Comparison of ENCODE assay signal across 1 cellular context in the genomic region with DNA sequence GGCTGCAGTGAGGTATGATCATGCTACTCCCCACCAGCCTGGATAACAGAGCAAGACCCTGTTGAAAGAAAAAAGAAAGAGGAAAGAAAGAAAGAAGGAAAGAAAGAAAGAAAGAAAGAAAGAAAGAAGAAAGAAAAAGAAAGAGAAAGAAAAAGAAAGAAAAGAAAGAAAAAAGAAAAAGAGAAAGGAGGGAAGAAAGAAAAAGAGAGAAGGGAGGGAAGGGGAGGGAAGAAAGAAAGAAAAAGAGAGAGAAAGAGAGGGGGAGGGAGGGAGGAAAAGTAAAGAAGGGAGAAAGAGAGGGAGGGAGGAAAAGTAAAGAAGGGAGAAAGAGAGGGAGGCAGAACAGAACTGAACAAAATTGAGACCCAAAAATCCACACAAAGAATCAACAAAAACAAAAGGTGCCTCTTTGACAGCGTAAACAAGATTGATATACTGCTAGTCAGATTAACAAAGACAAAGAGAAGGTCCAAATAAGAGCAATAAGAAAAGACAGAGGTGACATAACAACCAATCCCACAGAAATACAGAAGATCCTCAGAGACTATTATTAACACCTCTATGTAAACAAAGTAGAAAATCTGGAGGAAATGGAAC.
TF ChIP-seq lines count a peak whose summit lies in the region.

No MANE protein-coding gene starts in this region.

TF ChIP-seq in K562, 482 proteins besides CTCF, POLR2A, EP300 and RAD21:
- TF ChIP-seq, protein P1, sequence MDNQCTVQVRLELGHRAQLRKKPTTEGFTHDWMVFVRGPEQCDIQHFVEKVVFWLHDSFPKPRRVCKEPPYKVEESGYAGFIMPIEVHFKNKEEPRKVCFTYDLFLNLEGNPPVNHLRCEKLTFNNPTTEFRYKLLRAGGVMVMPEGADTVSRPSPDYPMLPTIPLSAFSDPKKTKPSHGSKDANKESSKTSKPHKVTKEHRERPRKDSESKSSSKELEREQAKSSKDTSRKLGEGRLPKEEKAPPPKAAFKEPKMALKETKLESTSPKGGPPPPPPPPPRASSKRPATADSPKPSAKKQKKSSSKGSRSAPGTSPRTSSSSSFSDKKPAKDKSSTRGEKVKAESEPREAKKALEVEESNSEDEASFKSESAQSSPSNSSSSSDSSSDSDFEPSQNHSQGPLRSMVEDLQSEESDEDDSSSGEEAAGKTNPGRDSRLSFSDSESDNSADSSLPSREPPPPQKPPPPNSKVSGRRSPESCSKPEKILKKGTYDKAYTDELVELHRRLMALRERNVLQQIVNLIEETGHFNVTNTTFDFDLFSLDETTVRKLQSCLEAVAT (IDR thresholded peaks at IDR 0.05) = 0 out of 4 replicates have a peak, but pooled peaks of 1 of the 2 experiments have one; percentile 26
- TF ChIP-seq, protein P2, sequence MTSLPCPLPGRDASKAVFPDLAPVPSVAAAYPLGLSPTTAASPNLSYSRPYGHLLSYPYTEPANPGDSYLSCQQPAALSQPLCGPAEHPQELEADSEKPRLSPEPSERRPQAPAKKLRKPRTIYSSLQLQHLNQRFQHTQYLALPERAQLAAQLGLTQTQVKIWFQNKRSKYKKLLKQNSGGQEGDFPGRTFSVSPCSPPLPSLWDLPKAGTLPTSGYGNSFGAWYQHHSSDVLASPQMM (CRISPR knock-in tag; IDR thresholded peaks at IDR 0.05) = no peak
- TF ChIP-seq, protein P3, sequence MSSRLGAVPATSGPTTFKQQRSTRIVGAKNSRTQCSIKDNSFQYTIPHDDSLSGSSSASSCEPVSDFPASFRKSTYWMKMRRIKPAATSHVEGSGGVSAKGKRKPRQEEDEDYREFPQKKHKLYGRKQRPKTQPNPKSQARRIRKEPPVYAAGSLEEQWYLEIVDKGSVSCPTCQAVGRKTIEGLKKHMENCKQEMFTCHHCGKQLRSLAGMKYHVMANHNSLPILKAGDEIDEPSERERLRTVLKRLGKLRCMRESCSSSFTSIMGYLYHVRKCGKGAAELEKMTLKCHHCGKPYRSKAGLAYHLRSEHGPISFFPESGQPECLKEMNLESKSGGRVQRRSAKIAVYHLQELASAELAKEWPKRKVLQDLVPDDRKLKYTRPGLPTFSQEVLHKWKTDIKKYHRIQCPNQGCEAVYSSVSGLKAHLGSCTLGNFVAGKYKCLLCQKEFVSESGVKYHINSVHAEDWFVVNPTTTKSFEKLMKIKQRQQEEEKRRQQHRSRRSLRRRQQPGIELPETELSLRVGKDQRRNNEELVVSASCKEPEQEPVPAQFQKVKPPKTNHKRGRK (tag; IDR thresholded peaks at IDR 0.05) = peak; percentile 99
- peak; percentile 25 for TF ChIP-seq MEIS2 (IDR thresholded peaks at IDR 0.05; ENCODE audit: partially characterized antibody)
- TF ChIP-seq TOE1 (IDR thresholded peaks at IDR 0.05; ENCODE audit: borderline replicate concordance) = 0 out of 2 replicates have a peak, but pooled peaks have one; percentile 27
- TF ChIP-seq TOE1 (CRISPR knock-in tag; IDR thresholded peaks at IDR 0.05; ENCODE audit: borderline replicate concordance, low read depth) = no peak
